ENCODE assay signal across 8 cellular contexts in the genomic region with DNA sequence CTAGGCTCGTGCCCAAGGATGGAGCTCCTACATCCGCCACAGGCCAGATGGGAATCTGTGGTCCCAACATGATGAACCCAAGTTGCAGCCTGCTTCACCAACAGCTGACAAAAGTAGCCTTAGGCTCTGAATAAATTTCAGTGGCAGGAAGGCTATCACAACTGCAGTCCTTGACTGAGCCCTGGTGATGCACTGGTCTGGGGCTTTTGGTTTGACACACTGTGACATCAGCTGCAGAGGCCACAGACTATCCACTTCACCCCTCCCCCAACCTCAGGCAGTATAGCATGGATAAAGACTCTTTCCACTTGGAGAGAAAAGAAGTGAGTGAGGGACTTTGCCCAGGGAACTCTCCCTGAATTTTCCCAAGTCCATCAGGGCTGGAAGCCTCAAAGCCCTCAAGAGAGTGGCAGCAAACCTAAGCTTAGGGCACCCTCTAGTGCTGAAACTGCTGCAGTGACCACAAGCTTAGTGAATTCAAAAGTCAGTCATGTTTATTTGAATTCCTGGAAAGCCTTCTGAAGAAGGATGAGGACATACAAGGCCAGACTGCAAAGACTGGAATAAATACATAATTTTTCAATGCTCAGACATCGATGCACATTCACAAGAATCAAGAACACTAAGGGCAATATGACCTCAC.
DNase-seq lines count a peak whose midpoint lies in the region; ATAC-seq, FAIRE-seq and TF ChIP-seq lines count a peak whose summit lies in the region.

No MANE protein-coding gene starts in this region.

- FAIRE-seq in kidney (lab: Jason Lieb, UNC): peak; percentile 73

- no peaks in the 10 kb centered on the region for H4K20me1 ChIP-seq in OCI-LY7 (ENCODE audit: insufficient read depth, low read length)

- ATAC-seq in GM21717 (IDR thresholded peaks at IDR 0.05; ENCODE audit: unreplicated experiment) (peak; percentile 62), GM18909 (IDR thresholded peaks at IDR 0.05; ENCODE audit: poor library complexity, unreplicated experiment) (no peak), HG03097 (IDR thresholded peaks at IDR 0.05; ENCODE audit: low FRiP score, unreplicated experiment) (no peak)

- no peaks in the 10 kb centered on the region for H3K36me3 ChIP-seq in OCI-LY7 (ENCODE audit: insufficient read depth, low read length)
- H3K36me3 ChIP-seq in kidney (ENCODE audit: control insufficient read depth in 1 of 2, insufficient read depth in 2 of 2, low read length in 2 of 2): no peaks in the 10 kb centered on the region

- H3K79me2 ChIP-seq in OCI-LY7 (ENCODE audit: insufficient read depth, low read depth, low read length): no peaks in the 10 kb centered on the region

- intact Hi-C loops in OCI-LY7 (cut with micrococcal nuclease; ENCODE audit: unreplicated experiment): no loop called here
- intact Hi-C loops in kidney (cut with DNase I): no loop called here

- H3K9ac ChIP-seq in kidney (ENCODE audit: low read length in 2 of 2): no peak overlapping the region

- no peaks in the 10 kb centered on the region for H3K9me3 ChIP-seq in OCI-LY7 (ENCODE audit: low read length)
- H3K9me3 ChIP-seq in kidney (ENCODE audit: control insufficient read depth in 1 of 2, low read length in 2 of 2): no peaks in the 10 kb centered on the region

- POLR2A ChIA-PET in OCI-LY7 (lab: Charles Lee): no interaction called here

- no peak overlapping the region for H2AFZ ChIP-seq in OCI-LY7 (ENCODE audit: low read length)

- DNase-seq in DMS53 (lab: John Stamatoyannopoulos, UW) (peak; percentile 71), OCI-LY7 (ENCODE audit: low spot score) (peak; percentile 3), kidney (no peak)
- no peak for DNase-seq in stimulated activated CD4-positive, alpha-beta T cell treated with anti-CD3 and anti-CD28 coated beads, Interleukin-2, amount 100 ng/mL, for 24 hours
- DNase-seq in activated naive CD4-positive, alpha-beta T cell treated with anti-CD3 and anti-CD28 coated beads, Interleukin-2, amount 50 U/mL, for 16 hours: no peak

- H3K4me3 ChIP-seq in OCI-LY7 (ENCODE audit: low read depth, low read length, poor library complexity, severe bottlenecking) (no peak overlapping the region), kidney (ENCODE audit: low read length in 2 of 2) (no peak overlapping the region)

- peak; percentile 66 for TF ChIP-seq CTCF in OCI-LY7 (conservative IDR thresholded peaks at IDR 0.05; ENCODE audit: low read length)
- peak; percentile 56 for TF ChIP-seq CTCF in kidney (IDR thresholded peaks at IDR 0.05; ENCODE audit: borderline replicate concordance, extremely low read depth, insufficient read depth)

- CTCF ChIA-PET in OCI-LY7 (lab: Charles Lee; ENCODE audit: unreplicated experiment): no interaction called here

- H3K4me2 ChIP-seq in OCI-LY7 (ENCODE audit: low read length): no peak overlapping the region

- H3K27ac ChIP-seq in OCI-LY7 (ENCODE audit: low read depth, low read length, poor library complexity, severe bottlenecking) (no peak overlapping the region), kidney (ENCODE audit: low read depth in 2 of 2, low read length in 2 of 2) (no peak overlapping the region)

- BruUV-seq in OCI-LY7 (replicated peaks; lab: Mats Ljungman, UMichigan): no TSS peak

- H3K4me1 ChIP-seq in OCI-LY7 (ENCODE audit: insufficient read depth, low read length, poor library complexity, severe bottlenecking) (no peaks in the 10 kb centered on the region), kidney (ENCODE audit: control insufficient read depth in 1 of 2, insufficient read depth in 1 of 2, low read depth in 1 of 2, low read length in 2 of 2) (no peaks in the 10 kb centered on the region)

- H3K9me2 ChIP-seq in OCI-LY7 (ENCODE audit: insufficient read depth, low read length): no peaks in the 10 kb centered on the region

Comparison
In these comparisons a context has a peak if more than half of its experiments do, and no peak if none do; other contexts are left out.
1. DNase-seq: peak in DMS53 (single experiment) and OCI-LY7 (single experiment); none in kidney (single experiment), stimulated activated CD4-positive, alpha-beta T cell treated with anti-CD3 and anti-CD28 coated beads, Interleukin-2, amount 100 ng/mL, for 24 hours (0 of 2) and activated naive CD4-positive, alpha-beta T cell treated with anti-CD3 and anti-CD28 coated beads, Interleukin-2, amount 50 U/mL, for 16 hours (single experiment).